ENCODE assay signal across 8 cellular contexts in the genomic region with DNA sequence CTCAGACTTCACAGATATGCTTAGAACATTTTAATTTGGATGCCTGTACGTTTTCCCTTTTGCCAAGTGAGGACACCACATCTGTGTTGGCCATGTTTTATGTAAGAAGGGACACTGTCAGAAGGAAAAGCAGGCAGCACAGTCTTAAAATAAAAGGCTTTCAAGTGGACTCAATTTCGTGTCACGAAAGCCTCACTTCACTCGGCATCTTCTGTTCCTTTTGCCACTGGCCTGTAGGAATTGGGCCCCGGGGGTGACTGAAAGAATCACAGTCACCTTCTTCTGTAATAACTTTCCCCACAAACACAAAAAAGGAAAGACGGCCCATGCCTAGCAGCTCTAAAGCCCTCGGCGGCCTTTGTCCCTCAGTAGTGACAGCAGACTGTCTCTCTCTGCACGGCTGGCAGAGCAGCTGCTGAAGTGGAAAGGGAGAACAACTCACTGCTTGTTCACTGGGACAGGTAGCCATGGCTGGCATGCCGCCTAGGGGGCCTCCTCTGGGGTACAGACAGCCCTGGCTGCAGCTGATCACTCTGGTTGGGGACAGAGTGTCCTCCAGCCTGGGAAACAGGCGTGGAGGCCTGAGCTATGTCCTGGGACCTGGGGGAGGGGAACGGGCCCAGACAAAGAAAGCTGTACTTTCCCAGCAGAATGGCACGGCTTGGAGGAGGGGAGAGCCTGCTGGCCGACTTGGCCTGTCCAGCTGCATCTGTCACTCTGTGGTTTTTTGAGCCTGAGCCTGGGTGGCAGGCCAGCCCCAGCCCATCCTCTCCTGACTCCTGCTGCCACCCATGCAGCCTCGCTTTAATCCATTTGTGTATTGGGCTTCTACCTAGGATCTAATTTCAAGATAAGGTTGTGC. TPM values are rescaled to one million over a fixed set of nuclear protein-coding genes. Genes with fewer than 3 reads are reported as not detected.
DNase-seq lines count a peak whose midpoint lies in the region; TF ChIP-seq lines count a peak whose summit lies in the region.

No MANE protein-coding gene starts in this region.

- H3K36me3 Mint-ChIP-seq in Calu3 (ENCODE audit: insufficient read depth, unreplicated experiment): peaks cover 15% of the 10 kb centered on the region

- H3K27me3 Mint-ChIP-seq in Calu3 (ENCODE audit: unreplicated experiment): no peaks in the 10 kb centered on the region

- no peaks in the 10 kb centered on the region for H4K20me1 ChIP-seq in osteoblast (ENCODE audit: insufficient read depth, low read length)

- H3K79me2 ChIP-seq in osteoblast (ENCODE audit: insufficient read depth, low read length): no peaks in the 10 kb centered on the region

- H3K9me3 Mint-ChIP-seq in Calu3 (ENCODE audit: low read depth, unreplicated experiment): no peaks in the 10 kb centered on the region

- TF ChIP-seq CTCF in Calu3 (IDR thresholded peaks at IDR 0.05; ENCODE audit: unreplicated experiment): no peak
- TF ChIP-seq CTCF in NB4 (IDR thresholded peaks at IDR 0.05; ENCODE audit: low read depth, low read length): no peak
- no peak for TF ChIP-seq CTCF in osteoblast (IDR thresholded peaks at IDR 0.05; ENCODE audit: extremely low read depth, low read depth, low read length)
- TF ChIP-seq CTCF in GM20000 (IDR thresholded peaks at IDR 0.05; ENCODE audit: extremely low read depth, missing control alignments): no peak

- H3K4me3 Mint-ChIP-seq in Calu3 (ENCODE audit: low read depth, unreplicated experiment): no peak overlapping the region

- H3K4me3 ChIP-seq in NB4 (ENCODE audit: low read depth, low read length) (peak overlapping the region; percentile 6), osteoblast (ENCODE audit: insufficient read depth, low read length) (no peak overlapping the region)

- no peaks in the 10 kb centered on the region for H3K36me3 ChIP-seq in osteoblast (ENCODE audit: insufficient read depth, low read length)

- peak; percentile 57 for DNase-seq in Calu3
- DNase-seq in NB4 (ENCODE audit: low read depth): no peak
- DNase-seq in globus pallidus (ENCODE audit: low spot score): peak; percentile 99
- DNase-seq in osteoblast (ENCODE audit: insufficient read length, low spot score, missing footprints): no peak
- no peak for DNase-seq in GM20000 (ENCODE audit: low spot score)
- no peak for DNase-seq in NOMO-1 treated with DMSO at 0.1 percent for 48 hours (lab: John Stamatoyannopoulos, UW; ENCODE audit: unreplicated experiment)
- no peak for DNase-seq in NCI-H2227 (lab: John Stamatoyannopoulos, UW; ENCODE audit: unreplicated experiment)
- DNase-seq in epidermal melanocyte (ENCODE audit: insufficient read length, low spot score): no peak

- peaks cover 32% of the 10 kb centered on the region for H3K4me1 ChIP-seq in osteoblast (ENCODE audit: insufficient read depth, low read length)

- H3K9me3 ChIP-seq in osteoblast (ENCODE audit: low read depth, low read length): no peaks in the 10 kb centered on the region

- CTCF ChIA-PET in Calu3 (lab: Charles Lee): interaction anchor here (0.6 to 1.2 kb wide), 2 partner anchors 12 kb away, joined by 3 to 5 read pairs; no protein-coding TSS in a partner anchor

- no peaks in the 10 kb centered on the region for H3K27me3 ChIP-seq in osteoblast (ENCODE audit: insufficient read depth, low read length)

- no peak for TF ChIP-seq POLR2A in NB4 (IDR thresholded peaks at IDR 0.05; ENCODE audit: extremely low read depth, insufficient read length)

- peaks cover 24% of the 10 kb centered on the region for H3K4me1 Mint-ChIP-seq in Calu3 (ENCODE audit: low read depth, unreplicated experiment)

- intact Hi-C loops in Calu3 (cut with micrococcal nuclease; ENCODE audit: unreplicated experiment): no loop called here

- peak overlapping the region; percentile 16 for H2AFZ ChIP-seq in osteoblast (ENCODE audit: low read length)

- no peak overlapping the region for H3K27ac ChIP-seq in osteoblast (ENCODE audit: low read depth, low read length)

- no peak overlapping the region for H3K4me2 ChIP-seq in osteoblast (ENCODE audit: insufficient read depth, low read length)

- no peak overlapping the region for H3K27ac Mint-ChIP-seq in Calu3 (ENCODE audit: unreplicated experiment)

- BruUV-seq in Calu3 (replicated peaks; lab: Mats Ljungman, UMichigan): no TSS peak

RNA-seq across cellular contexts. Expression of gene RASSF4, which starts 4.4 kb away (rescaled TPM):
- total RNA-seq in Calu3 (2022): 2.2 and 2.4 TPM in 2 replicates
- 2.9 and 4.0 TPM in 2 replicates for total RNA-seq in osteoblast

RNA-seq across cellular contexts. Expression of gene DEPP1, which starts 14.6 kb away (rescaled TPM):
- total RNA-seq in Calu3 (2022) (11.1 and 16.5 TPM in 2 replicates), osteoblast (43.6 and 87.6 TPM in 2 replicates)

RNA-seq across cellular contexts. Expression of gene ZNF22, which starts 36.7 kb away (rescaled TPM):
- total RNA-seq in Calu3 (2022) (10.8 and 11.9 TPM in 2 replicates), osteoblast (13.8 and 14.4 TPM in 2 replicates)

RNA-seq across cellular contexts. Expression of gene TMEM72, which starts 52.9 kb away (rescaled TPM):
- total RNA-seq in Calu3 (2022): not detected in 2 replicates
- total RNA-seq in osteoblast: not detected in 2 replicates

Comparison
In these comparisons a context has a peak if more than half of its experiments do, and no peak if none do; other contexts are left out.
1. DNase-seq: peak in Calu3 (single experiment) and globus pallidus (single experiment); none in NB4 (single experiment), osteoblast (single experiment), GM20000 (single experiment), NOMO-1 treated with DMSO at 0.1 percent for 48 hours (single experiment), NCI-H2227 (single experiment) and epidermal melanocyte (single experiment).